Comparison of ENCODE assay signal across 8 cellular contexts in genomic region chr1:150233359-150234308, GRCh38. TPM values are rescaled to one million over a fixed set of nuclear protein-coding genes. Genes with fewer than 3 reads are reported as not detected.
DNase-seq lines count a peak whose midpoint lies in the region; ATAC-seq and TF ChIP-seq lines count a peak whose summit lies in the region.

No MANE protein-coding gene starts in this region.

- H3K9me3 Mint-ChIP-seq in CD4-positive, alpha-beta T cell = no peaks in the 10 kb centered on the region

- H3K4me3 ChIP-seq in KMS-11 (IDR thresholded peaks at IDR 0.05; ENCODE audit: insufficient read depth, low read depth, low read length) (peak overlapping the region; percentile 99), gastrocnemius medialis (peak overlapping the region; percentile 83 to 89 (median 86))

- H3K27me3 Mint-ChIP-seq in CD4-positive, alpha-beta T cell = no peaks in the 10 kb centered on the region

- TF ChIP-seq POLR2A in gastrocnemius medialis (IDR thresholded peaks at IDR 0.05) = no peak

- CTCF ChIA-PET in CD4-positive, alpha-beta T cell (lab: Charles Lee) = interaction anchor here (0.7 to 2.8 kb wide), 3 partner anchors 9 to 50 kb away, joined by 3 to 8 read pairs (median 3); no protein-coding TSS in a partner anchor

- ATAC-seq in CD4-positive, alpha-beta T cell (ENCODE audit: poor library complexity) = no peak
- no peak for ATAC-seq in gastrocnemius medialis
- ATAC-seq in GM21528 (IDR thresholded peaks at IDR 0.05; ENCODE audit: low FRiP score, unreplicated experiment) = no peak
- ATAC-seq in GM19324 (IDR thresholded peaks at IDR 0.05; ENCODE audit: low FRiP score, unreplicated experiment) = no peak
- ATAC-seq in HG03175 (IDR thresholded peaks at IDR 0.05; ENCODE audit: unreplicated experiment) = no peak

- no peak for TF ChIP-seq CTCF in CD4-positive, alpha-beta T cell (IDR thresholded peaks at IDR 0.05)
- TF ChIP-seq CTCF in KMS-11 (conservative IDR thresholded peaks at IDR 0.05; ENCODE audit: low read depth, low read length) (no peak), gastrocnemius medialis (IDR thresholded peaks at IDR 0.05 in 4 of 5, conservative IDR thresholded peaks at IDR 0.05 in 1 of 5) (no peak)

- intact Hi-C loops in CD4-positive, alpha-beta T cell (cut with DNase I, micrococcal nuclease) = loop anchor here (1.0 to 2.0 kb wide), 2 partner anchors 19 to 20 kb away; no protein-coding TSS in a partner anchor
- intact Hi-C loops in gastrocnemius medialis (cut with DNase I; ENCODE audit: low total_unique reads) = loop anchor here (5.0 kb wide), 1 partner anchor 166 kb away; the partner anchor contains the start of gene VPS45

- no peaks in the 10 kb centered on the region for H3K9me3 ChIP-seq in CD4-positive, alpha-beta T cell (ENCODE audit: control insufficient read depth, low read length)
- no peaks in the 10 kb centered on the region for H3K9me3 ChIP-seq in gastrocnemius medialis

- H3K9ac ChIP-seq in KMS-11 = peak overlapping the region; percentile 86; the same call in 1 of the 2 replicates

- H3K4me2 ChIP-seq in KMS-11 = peak overlapping the region; percentile 53

- peaks cover 9% of the 10 kb centered on the region; the same call in 1 of the 2 replicates for H4K20me1 ChIP-seq in KMS-11 (ENCODE audit: insufficient read depth)

- H3K4me1 Mint-ChIP-seq in CD4-positive, alpha-beta T cell (ENCODE audit: low read depth) = peaks cover 16% of the 10 kb centered on the region

- peaks cover 30% of the 10 kb centered on the region for H3K4me1 ChIP-seq in KMS-11 (ENCODE audit: low read depth, poor library complexity, severe bottlenecking)
- peaks cover 4 to 13% of the 10 kb centered on the region in 2 donors for H3K4me1 ChIP-seq in gastrocnemius medialis

- peaks cover 38% of the 10 kb centered on the region for H3K36me3 Mint-ChIP-seq in CD4-positive, alpha-beta T cell (ENCODE audit: low read depth)

- in situ Hi-C loops in gastrocnemius medialis (cut with MboI; ENCODE audit: low sequenced_read_pairs in 4 of 4) = no loop called here

- peaks cover 7% of the 10 kb centered on the region; the same call in 1 of the 2 replicates for H3K36me3 ChIP-seq in KMS-11 (ENCODE audit: insufficient read depth)
- peaks cover 0 to 15% of the 10 kb centered on the region in 2 donors for H3K36me3 ChIP-seq in gastrocnemius medialis

- H3K79me2 ChIP-seq in KMS-11 (ENCODE audit: insufficient read depth, low read depth) = peaks cover 60% of the 10 kb centered on the region

- POLR2A ChIA-PET in CD4-positive, alpha-beta T cell (lab: Charles Lee) = interaction anchor here (0.6 to 6.6 kb wide), 16 partner anchors 8 to 396 kb away, joined by 3 to 44 read pairs (median 6); partner anchors contain the start of genes APH1A, CIART, ENSA and OTUD7B

- DNase-seq in CD4-positive, alpha-beta T cell = no peak
- DNase-seq in activated CD8-positive, alpha-beta memory T cell treated with anti-CD3 and anti-CD28 coated beads, Interleukin-2, amount 50 U/mL, for 4 hours = peak; percentile 62
- peak; percentile 12 for DNase-seq in foreskin melanocyte
- no peak for DNase-seq in gastrocnemius medialis

- H3K27ac ChIP-seq in CD4-positive, alpha-beta T cell (ENCODE audit: low read depth, low read length) = peak overlapping the region; percentile 99
- peak overlapping the region; percentile 90; the same call in 1 of the 2 replicates for H3K27ac ChIP-seq in KMS-11
- peak overlapping the region; percentile 95 to 99 (median 98) for H3K27ac ChIP-seq in gastrocnemius medialis

- H3K4me3 Mint-ChIP-seq in CD4-positive, alpha-beta T cell = no peak overlapping the region

- H3K27ac Mint-ChIP-seq in CD4-positive, alpha-beta T cell = no peak overlapping the region

- H3K27me3 ChIP-seq in CD4-positive, alpha-beta T cell (ENCODE audit: control insufficient read depth, insufficient read depth, low read length) = no peaks in the 10 kb centered on the region
- H3K27me3 ChIP-seq in KMS-11 (ENCODE audit: insufficient read depth, low read depth) = no peaks in the 10 kb centered on the region
- no peaks in the 10 kb centered on the region for H3K27me3 ChIP-seq in gastrocnemius medialis

- H2AFZ ChIP-seq in KMS-11 (ENCODE audit: low read depth) = peak overlapping the region; percentile 53; the same call in 1 of the 2 replicates

RNA-seq across cellular contexts. Expression of gene ANP32E, which starts 2.3 kb away (rescaled TPM):
- total RNA-seq in CD4-positive, alpha-beta T cell = 10 to 100 TPM; 31.9 to 32.9 TPM
- 10 to 100 TPM; 15.1 to 44.9 (median 24.9) TPM for total RNA-seq in gastrocnemius medialis

RNA-seq across cellular contexts. Expression of gene CA14, which starts 23.9 kb away (rescaled TPM):
- total RNA-seq in CD4-positive, alpha-beta T cell = not detected
- total RNA-seq in gastrocnemius medialis = 1 to 10 TPM in 1 of 4 donors, under 1 TPM in 2, not detected in 1; 0.20 to 3.8 (median 0.31) TPM

RNA-seq across cellular contexts. Expression of gene APH1A, which starts 35.2 kb away (rescaled TPM):
- 100 to 1,000 TPM; 115 to 122 TPM for total RNA-seq in CD4-positive, alpha-beta T cell
- 10 to 100 TPM; 41.2 to 63.8 (median 54.9) TPM for total RNA-seq in gastrocnemius medialis

RNA-seq across cellular contexts. Expression of gene C1orf54, which starts 39.0 kb away (rescaled TPM):
- 1 to 10 TPM; 4.1 to 4.4 TPM for total RNA-seq in CD4-positive, alpha-beta T cell
- total RNA-seq in gastrocnemius medialis = 1 to 10 TPM; 1.8 to 5.7 (median 4.8) TPM

RNA-seq across cellular contexts. Expression of gene CIART, which starts 48.7 kb away (rescaled TPM):
- 1 to 10 TPM; 4.0 to 4.5 TPM for total RNA-seq in CD4-positive, alpha-beta T cell
- total RNA-seq in gastrocnemius medialis = 10 to 100 TPM in 3 of 4 donors, 1 to 10 TPM in 1; 8.2 to 15.8 (median 11.7) TPM

Comparison
In these comparisons a context has a peak if more than half of its experiments do, and no peak if none do; other contexts are left out.
1. DNase-seq: peak in activated CD8-positive, alpha-beta memory T cell treated with anti-CD3 and anti-CD28 coated beads, Interleukin-2, amount 50 U/mL, for 4 hours (single experiment) and foreskin melanocyte (single experiment); none in CD4-positive, alpha-beta T cell (0 of 10) and gastrocnemius medialis (0 of 2).
2. Peak in every context shown above with its lines, with median percentiles within 50 percentile points of each other: H3K27ac ChIP-seq.